ENCODE assay signal across 19 cellular contexts in genomic region chr9:94627287-94627686, GRCh38. TPM values are rescaled to one million over a fixed set of nuclear protein-coding genes. Genes with fewer than 3 reads are reported as not detected.
DNase-seq lines count a peak whose midpoint lies in the region; ATAC-seq, FAIRE-seq and TF ChIP-seq lines count a peak whose summit lies in the region.
"Had no signal": no experiment of that assay in that cellular context is flagged by ENCODE, and none has a peak within 500 bp of the region (broad histone marks: within the 10 kb centered on the region; RNA-seq: fewer than 3 reads in every experiment).

No MANE protein-coding gene starts in this region.

- no TSS peak for BruUV-seq in K562 (replicated peaks; lab: Mats Ljungman, UMichigan)

- in situ Hi-C loops in K562 (cut with MboI): no loop called here

- no peaks in the 10 kb centered on the region for H3K9me2 ChIP-seq in GM23338 (ENCODE audit: insufficient read depth)

- intact Hi-C loops in K562 (cut with micrococcal nuclease): no loop called here

- no peaks in the 10 kb centered on the region for H3K9me3 Mint-ChIP-seq in GM23338
- H3K9me3 Mint-ChIP-seq: CD4-positive, alpha-beta T cell had no signal

- no peaks in the 10 kb centered on the region for H3K9me1 ChIP-seq in K562 (ENCODE audit: control insufficient read depth, insufficient read depth, low read length)

- CTCF ChIA-PET in K562 (lab: Yijun Ruan, JAX; ENCODE audit: low intra/inter-chr PET ratio): no interaction called here

- no peak for TF ChIP-seq RAD21 in K562 (CRISPR knock-in tag; conservative IDR thresholded peaks at IDR 0.05 in 1 of 2, IDR thresholded peaks at IDR 0.05 in 1 of 2)

- TF ChIP-seq CTCF in C4-2B (conservative IDR thresholded peaks at IDR 0.05) (no peak), GM23338 (conservative IDR thresholded peaks at IDR 0.05; ENCODE audit: low read depth in 2 of 2) (peak; percentile 25 to 46; a peak in 3 of 4 replicates), K562 (IDR thresholded peaks at IDR 0.05 in 2 of 3, conservative IDR thresholded peaks at IDR 0.05 in 1 of 3; ENCODE audit: insufficient read depth in 2 of 3, low read depth in 1 of 3, low read length in 3 of 3) (no peak)

- H3K27ac Mint-ChIP-seq in GM23338: no peak overlapping the region
- H3K27ac Mint-ChIP-seq: CD4-positive, alpha-beta T cell had no signal

- H3K4me1 ChIP-seq in GM23338 (ENCODE audit: insufficient read depth): peaks cover 22% of the 10 kb centered on the region
- H3K4me1 ChIP-seq in K562 (replicated peaks in 1 of 2; ENCODE audit: control insufficient read depth in 2 of 2, insufficient read depth in 2 of 2, low read length in 2 of 2): peaks cover 0 to 10% of the 10 kb centered on the region in 2 experiments; a peak in 2 of 5 replicates

- H3K36me3 ChIP-seq in GM23338 (ENCODE audit: insufficient read depth) (no peaks in the 10 kb centered on the region), K562 (ENCODE audit: control insufficient read depth, insufficient read depth, low read length) (no peaks in the 10 kb centered on the region)
- H3K36me3 ChIP-seq: BLaER1 treated with 17β-estradiol and CSF1 and Interleukin-3, amounts not matched to agents 10 nM and 100 nM had no signal

- 3% methylated on average over 6 of the region's 6 CpGs for WGBS in K562 (ENCODE audit: insufficient coverage, low coverage, missing lambda C conversion rate)

- FAIRE-seq in K562 (lab: Jason Lieb, UNC): no peak
- FAIRE-seq: D721Med, GM12878 had no signal

- TF ChIP-seq POLR2A in K562 (conservative IDR thresholded peaks at IDR 0.05): no peak
- TF ChIP-seq POLR2A in GM18505 (IDR thresholded peaks at IDR 0.05; ENCODE audit: borderline replicate concordance, extremely low read depth, insufficient read depth, insufficient read length): no peak

- no peaks in the 10 kb centered on the region for H3K36me3 Mint-ChIP-seq in GM23338 (ENCODE audit: low read depth)

- no peak overlapping the region for H3K4me3 Mint-ChIP-seq in GM23338
- H3K4me3 Mint-ChIP-seq: CD4-positive, alpha-beta T cell had no signal

- no peaks in the 10 kb centered on the region for H3K27me3 ChIP-seq in GM23338 (ENCODE audit: insufficient read depth)
- H3K27me3 ChIP-seq in K562 (ENCODE audit: control insufficient read depth in 2 of 2, insufficient read depth in 2 of 2, low read length in 2 of 2): peaks cover 29 to 55% of the 10 kb centered on the region in 2 experiments
- H3K27me3 ChIP-seq: BLaER1 treated with 17β-estradiol and CSF1 and Interleukin-3, amounts not matched to agents 10 nM and 100 nM had no signal

- POLR2A ChIA-PET in K562 (lab: Yijun Ruan, JAX): no interaction called here

- H3K4me2 ChIP-seq in GM23338 (no peak overlapping the region), K562 (ENCODE audit: insufficient read depth, low read length) (no peak overlapping the region)
- H3K4me2 ChIP-seq: BLaER1 treated with 17β-estradiol and CSF1 and Interleukin-3, amounts not matched to agents 10 nM and 100 nM had no signal

- no peaks in the 10 kb centered on the region for H3K79me2 ChIP-seq in GM23338 (replicated peaks; ENCODE audit: insufficient read depth)
- no peaks in the 10 kb centered on the region for H3K79me2 ChIP-seq in K562 (ENCODE audit: control insufficient read depth, insufficient read depth, low read length)

- H4K20me1 ChIP-seq in GM23338 (replicated peaks; ENCODE audit: insufficient read depth) (no peaks in the 10 kb centered on the region), K562 (replicated peaks; ENCODE audit: control insufficient read depth, insufficient read depth, low read length) (0 out of 2 replicates have a peak, but pooled peaks cover 4% of the 10 kb centered on the region)
- H4K20me1 ChIP-seq: BLaER1 treated with 17β-estradiol and CSF1 and Interleukin-3, amounts not matched to agents 10 nM and 100 nM had no signal

- peak overlapping the region; percentile 23; the same call in 1 of the 2 replicates for H2AFZ ChIP-seq in GM23338
- H2AFZ ChIP-seq in K562 (ENCODE audit: low read depth, low read length): no peak overlapping the region

- DNase-seq in GM23338 (ENCODE audit: low spot score) (peak; percentile 64), K562 (ENCODE audit: extremely low read depth in 1 of 4, low spot score in 3 of 4) (no peak), iPS-NIHi11 (ENCODE audit: low spot score) (peak; percentile 31), SIG-M5 (lab: John Stamatoyannopoulos, UW) (no peak), middle frontal gyrus (ENCODE audit: extremely low spot score, low spot score) (no peak), HT-29 (ENCODE audit: low spot score) (no peak)
- DNase-seq: ACHN; CD4-positive, alpha-beta T cell; COR-L47; DMS153; GOT3; KBM-7 had no signal

- TF ChIP-seq EP300 in K562 (IDR thresholded peaks at IDR 0.05; ENCODE audit: low read length): no peak

- H3K27ac ChIP-seq in C4-2B (peak overlapping the region; percentile 6; the same call in 1 of the 2 replicates), GM23338 (ENCODE audit: low read depth) (no peak overlapping the region), K562 (ENCODE audit: extremely low read depth, low read depth, low read length) (no peak overlapping the region)
- H3K27ac ChIP-seq: BLaER1 treated with 17β-estradiol and CSF1 and Interleukin-3, amounts not matched to agents 10 nM and 100 nM had no signal

- peaks cover 28% of the 10 kb centered on the region for H3K4me1 Mint-ChIP-seq in GM23338

- no peaks in the 10 kb centered on the region for H3F3A ChIP-seq in GM23338 (replicated peaks; ENCODE audit: low read depth)

- ATAC-seq in GM23338 (peak; percentile 67), K562 (0 out of 3 replicates have a peak, but pooled peaks have one; percentile 26), GM18505 (IDR thresholded peaks at IDR 0.05; ENCODE audit: unreplicated experiment) (no peak)
- ATAC-seq: GM12878, HCT116 had no signal

- H3K27me3 Mint-ChIP-seq in GM23338 (ENCODE audit: insufficient read depth, low read depth, poor library complexity): peaks cover 11% of the 10 kb centered on the region
- H3K27me3 Mint-ChIP-seq: CD4-positive, alpha-beta T cell had no signal

- no peak overlapping the region for H3K4me3 ChIP-seq in GM23338
- H3K4me3 ChIP-seq in K562: no peak overlapping the region
- H3K4me3 ChIP-seq: BLaER1 treated with 17β-estradiol and CSF1 and Interleukin-3, amounts not matched to agents 10 nM and 100 nM; GM12878 had no signal

- H3K9ac ChIP-seq in K562 (ENCODE audit: insufficient read depth in 1 of 2, low read depth in 2 of 2, low read length in 2 of 2): no peak overlapping the region
- H3K9ac ChIP-seq: BLaER1 treated with 17β-estradiol and CSF1 and Interleukin-3, amounts not matched to agents 10 nM and 100 nM had no signal

- H3K9me3 ChIP-seq in K562 (replicated peaks; ENCODE audit: control insufficient read depth, insufficient read depth, low read depth, low read length): no peaks in the 10 kb centered on the region

TF ChIP-seq in GM23338, 12 proteins besides CTCF, POLR2A, EP300 and RAD21 (continues in another document):
- no peak for TF ChIP-seq POLR2AphosphoS5 (IDR thresholded peaks at IDR 0.05; ENCODE audit: low read depth)

TF ChIP-seq in K562, 482 proteins besides CTCF, POLR2A, EP300 and RAD21:
- TF ChIP-seq FOXA3 (CRISPR knock-in tag; conservative IDR thresholded peaks at IDR 0.05 in 1 of 2, IDR thresholded peaks at IDR 0.05 in 1 of 2) (no peak), ZNF764 (CRISPR knock-in tag; IDR thresholded peaks at IDR 0.05; ENCODE audit: low read depth) (no peak)
TF ChIP-seq in K562: peak in this region for 0.

RNA-seq across cellular contexts. Expression of gene FBP1, which starts 12.0 kb away (rescaled TPM):
- total RNA-seq in GM23338 (2014; rRNA removed; shearing (Covaris generic)): 2.5 and 3.3 TPM in 2 replicates
- polyA plus RNA-seq in GM23338 (2016; fragmentation: Nextera tagmentation; extraction: Ambion mirVana) (1.7 and 3.0 TPM in 2 replicates), K562 (2011; rRNA removed) (not detected in 2 replicates), K562 (2014; fragmentation: Illumina TruSeq; extraction: Trizol) (not detected in 2 replicates), K562 (2014; fragmentation: Nextera tagmentation; extraction: Ambion mirVana) (not detected), K562 (2014; rRNA removed) (not detected in 2 replicates)
- not detected in 2 replicates for total RNA-seq in K562 (2011; cell fraction: chromatin; rRNA removed; ENCODE audit: low replicate concordance)
- not detected in 2 replicates for total RNA-seq in K562 (2011; cell fraction: nucleolus; rRNA removed)
- total RNA-seq in K562 (2011; cell fraction: nucleoplasm; rRNA removed): not detected in 2 replicates
- total RNA-seq in K562 (2014; rRNA removed) (not detected in 2 replicates), K562 (2014; rRNA removed; fragmentation: Illumina TruSeq; extraction: Trizol) (not detected in 2 replicates), K562 (2015; rRNA removed; fragmentation: Illumina TruSeq; extraction: Trizol) (not detected in 2 replicates), K562 (2021) (0.24 and 0.58 TPM in 2 replicates)
- polyA plus RNA-seq in K562 (2011; cell fraction: cytosol; rRNA removed): not detected in 2 replicates
- polyA plus RNA-seq in K562 (2011; cell fraction: nucleus; rRNA removed): not detected in 2 replicates
- polyA plus RNA-seq in K562 (2012): not detected in 2 replicates
- not detected in 2 replicates for polyA minus RNA-seq in K562 (2011; rRNA and poly(A)+ RNA removed)
- polyA minus RNA-seq in K562 (2011; cell fraction: cytosol; rRNA and poly(A)+ RNA removed): not detected in 2 replicates
- polyA minus RNA-seq in K562 (2011; cell fraction: nucleus; rRNA and poly(A)+ RNA removed): not detected in 2 replicates
- total RNA-seq in HT-29 (2014; rRNA removed; shearing (Covaris generic)): 53.5 and 63.3 TPM in 2 replicates

RNA-seq across cellular contexts. Expression of gene FBP2, which starts 33.7 kb away (rescaled TPM):
- total RNA-seq in GM23338 (2014; rRNA removed; shearing (Covaris generic)): not detected in 2 replicates
- polyA plus RNA-seq in GM23338 (2016; fragmentation: Nextera tagmentation; extraction: Ambion mirVana) (0.17 TPM in 1 of 2 replicates, not detected in the other), K562 (2011; rRNA removed) (0.06 TPM in 1 of 2 replicates, not detected in the other), K562 (2014; fragmentation: Illumina TruSeq; extraction: Trizol) (not detected in 2 replicates), K562 (2014; fragmentation: Nextera tagmentation; extraction: Ambion mirVana) (under 1 TPM in 1 of 2 experiments, not detected in 1; 0.06 TPM), K562 (2014; rRNA removed) (not detected in 2 replicates)
- not detected in 2 replicates for total RNA-seq in K562 (2011; cell fraction: chromatin; rRNA removed; ENCODE audit: low replicate concordance)
- total RNA-seq in K562 (2011; cell fraction: nucleolus; rRNA removed): not detected in 2 replicates
- total RNA-seq in K562 (2011; cell fraction: nucleoplasm; rRNA removed): not detected in 2 replicates
- total RNA-seq in K562 (2014; rRNA removed) (not detected in 2 replicates), K562 (2014; rRNA removed; fragmentation: Illumina TruSeq; extraction: Trizol) (not detected in 2 replicates), K562 (2015; rRNA removed; fragmentation: Illumina TruSeq; extraction: Trizol) (not detected in 2 replicates), K562 (2021) (not detected in 2 replicates)
- polyA plus RNA-seq in K562 (2011; cell fraction: cytosol; rRNA removed): not detected in 2 replicates
- not detected in 2 replicates for polyA plus RNA-seq in K562 (2011; cell fraction: nucleus; rRNA removed)
- polyA plus RNA-seq in K562 (2012): 0.12 TPM in 1 of 2 replicates, not detected in the other
- not detected in 2 replicates for polyA minus RNA-seq in K562 (2011; rRNA and poly(A)+ RNA removed)
- polyA minus RNA-seq in K562 (2011; cell fraction: cytosol; rRNA and poly(A)+ RNA removed): not detected in 2 replicates
- polyA minus RNA-seq in K562 (2011; cell fraction: nucleus; rRNA and poly(A)+ RNA removed): not detected in 2 replicates
- not detected in 2 replicates for total RNA-seq in HT-29 (2014; rRNA removed; shearing (Covaris generic))
- total RNA-seq: A172; CD4-positive, alpha-beta T cell had no signal

Comparison
In these comparisons a context has a peak if more than half of its experiments do, and no peak if none do; other contexts are left out.
1. CTCF ChIP-seq: peak in GM23338 (2 of 2); none in C4-2B (single experiment) and K562 (0 of 3).
2. DNase-seq: peak in GM23338 (single experiment) and iPS-NIHi11 (single experiment); none in K562 (0 of 4), SIG-M5 (single experiment), middle frontal gyrus (single experiment) and HT-29 (single experiment).
3. RNA of gene FBP1, which starts 12.0 kb away (total RNA-seq): 53.5 to 63.3 TPM in HT-29; 2.5 to 3.3 TPM in GM23338 and 0.24 to 0.58 TPM in K562; every median in the first group is over 10 times any median in the second.